ENCODE assay signal across 8 cellular contexts in genomic region chr9:95087659-95088242, GRCh38.
DNase-seq lines count a peak whose midpoint lies in the region; ATAC-seq and TF ChIP-seq lines count a peak whose summit lies in the region.

No MANE protein-coding gene starts in this region.

- no peak overlapping the region for H3K4me3 ChIP-seq in choroid plexus epithelial cell (ENCODE audit: low read depth, low read length)

- intact Hi-C loops in activated T-helper 1 cell treated with anti-CD3 and anti-CD28 coated beads, Interleukin-12 subunit alpha, Interleukin-12 subunit beta, Interleukin-2, Interleukin-4 antibody, amounts not matched to agents 30 ng/mL and 10 ng/mL and 1 ng/mL, durations not matched to agents 14 hours and 24 hours and 36 hours (cut with micrococcal nuclease), result no loop called here

- no peaks in the 10 kb centered on the region for H3K9me3 Mint-ChIP-seq in activated T-helper 1 cell treated with anti-CD3 and anti-CD28 coated beads, Interleukin-12 subunit alpha, Interleukin-12 subunit beta, Interleukin-2, Interleukin-4 antibody, amounts not matched to agents 30 ng/mL and 10 ng/mL and 1 ng/mL, durations not matched to agents 14 hours and 24 hours and 36 hours

- H3K36me3 Mint-ChIP-seq in activated T-helper 1 cell treated with anti-CD3 and anti-CD28 coated beads, Interleukin-12 subunit alpha, Interleukin-12 subunit beta, Interleukin-2, Interleukin-4 antibody, amounts not matched to agents 30 ng/mL and 10 ng/mL and 1 ng/mL, durations not matched to agents 14 hours and 24 hours and 36 hours (ENCODE audit: low read depth), result peaks cover 3% of the 10 kb centered on the region

- no peaks in the 10 kb centered on the region for H3K27me3 Mint-ChIP-seq in activated T-helper 1 cell treated with anti-CD3 and anti-CD28 coated beads, Interleukin-12 subunit alpha, Interleukin-12 subunit beta, Interleukin-2, Interleukin-4 antibody, amounts not matched to agents 30 ng/mL and 10 ng/mL and 1 ng/mL, durations not matched to agents 14 hours and 24 hours and 36 hours (ENCODE audit: insufficient read depth)

- H3K4me1 Mint-ChIP-seq in activated T-helper 1 cell treated with anti-CD3 and anti-CD28 coated beads, Interleukin-12 subunit alpha, Interleukin-12 subunit beta, Interleukin-2, Interleukin-4 antibody, amounts not matched to agents 30 ng/mL and 10 ng/mL and 1 ng/mL, durations not matched to agents 14 hours and 24 hours and 36 hours (ENCODE audit: low read depth), result peaks cover 5% of the 10 kb centered on the region

- DNase-seq in GM10266 (ENCODE audit: extremely low spot score), result no peak
- peak; percentile 68 for DNase-seq in M059J (ENCODE audit: low read depth)
- DNase-seq in choroid plexus epithelial cell (ENCODE audit: low read depth), result peak; percentile 30
- DNase-seq in renal cortical epithelial cell (ENCODE audit: low read depth), result peak; percentile 63
- no peak for DNase-seq in mucosa of gallbladder (ENCODE audit: low spot score)
- no peak for DNase-seq in activated T-helper 1 cell treated with anti-CD3 and anti-CD28 coated beads, Interleukin-12 subunit alpha, Interleukin-12 subunit beta, Interleukin-2, Interleukin-4 antibody, amounts not matched to agents 30 ng/mL and 10 ng/mL and 1 ng/mL, durations not matched to agents 14 hours and 24 hours and 36 hours (ENCODE audit: low spot score)

- H3K4me3 Mint-ChIP-seq in activated T-helper 1 cell treated with anti-CD3 and anti-CD28 coated beads, Interleukin-12 subunit alpha, Interleukin-12 subunit beta, Interleukin-2, Interleukin-4 antibody, amounts not matched to agents 30 ng/mL and 10 ng/mL and 1 ng/mL, durations not matched to agents 14 hours and 24 hours and 36 hours, result no peak overlapping the region

- H3K27ac Mint-ChIP-seq in activated T-helper 1 cell treated with anti-CD3 and anti-CD28 coated beads, Interleukin-12 subunit alpha, Interleukin-12 subunit beta, Interleukin-2, Interleukin-4 antibody, amounts not matched to agents 30 ng/mL and 10 ng/mL and 1 ng/mL, durations not matched to agents 14 hours and 24 hours and 36 hours, result no peak overlapping the region

- TF ChIP-seq CTCF in GM10266 (IDR thresholded peaks at IDR 0.05; ENCODE audit: control insufficient read depth, insufficient read depth, low read depth, missing control alignments), result peak; percentile 4
- TF ChIP-seq CTCF in choroid plexus epithelial cell (conservative IDR thresholded peaks at IDR 0.05; ENCODE audit: low read depth, low read length), result peak; percentile 36

- no peak for ATAC-seq in HG03342 (IDR thresholded peaks at IDR 0.05; ENCODE audit: unreplicated experiment)
- no peak for ATAC-seq in GM18858 (IDR thresholded peaks at IDR 0.05; ENCODE audit: unreplicated experiment)

Comparison
In these comparisons a context has a peak if more than half of its experiments do, and no peak if none do; other contexts are left out.
1. DNase-seq: peak in M059J (single experiment), choroid plexus epithelial cell (single experiment) and renal cortical epithelial cell (single experiment); none in GM10266 (single experiment), mucosa of gallbladder (single experiment) and activated T-helper 1 cell treated with anti-CD3 and anti-CD28 coated beads, Interleukin-12 subunit alpha, Interleukin-12 subunit beta, Interleukin-2, Interleukin-4 antibody, amounts not matched to agents 30 ng/mL and 10 ng/mL and 1 ng/mL, durations not matched to agents 14 hours and 24 hours and 36 hours (single experiment).